21 cellular contexts compared by ENCODE assay signal in genomic region chr5:173408946-173409345, GRCh38.
"Had no signal": no experiment of that assay in that cellular context is flagged by ENCODE, and none has a peak within 500 bp of the region (broad histone marks: within the 10 kb centered on the region; RNA-seq: fewer than 3 reads in every experiment).

No MANE protein-coding gene starts in this region.

- H3K4me3 ChIP-seq: adrenal gland, breast epithelium, SK-N-MC had no signal

- H3K27ac ChIP-seq: adrenal gland, breast epithelium, SK-N-MC, WERI-Rb-1 had no signal

- H3K36me3 ChIP-seq: adrenal gland, breast epithelium, WERI-Rb-1 had no signal

- ATAC-seq: activated CD4-positive, alpha-beta T cell treated with anti-CD3 and anti-CD28 coated beads for 36 hours; activated T-cell treated with anti-CD3 and anti-CD28 coated beads, Interleukin-2, amount 50 U/mL, for 72 hours had no signal

- DNase-seq: activated CD4-positive, alpha-beta memory T cell treated with anti-CD3 and anti-CD28 coated beads, Interleukin-2, amount 10 ng/mL, durations not matched to agents 7 days and 5 days; activated CD4-positive, alpha-beta T cell treated with anti-CD3 and anti-CD28 coated beads for 36 hours; activated CD4-positive, alpha-beta T cell treated with anti-CD3 and anti-CD28 coated beads, Interleukin-2, amount 50 U/mL, for 1 hour; activated naive CD4-positive, alpha-beta T cell treated with anti-CD3 and anti-CD28 coated beads, Interleukin-2, amount 50 U/mL, for 16 hours; activated naive CD8-positive, alpha-beta T cell treated with anti-CD3 and anti-CD28 coated beads, Interleukin-2, amount 10 ng/mL, durations not matched to agents 7 days and 5 days; activated T-cell treated with anti-CD3 and anti-CD28 coated beads for 4 hours; activated T-cell treated with anti-CD3 and anti-CD28 coated beads, Interleukin-2, amount 50 U/mL, for 72 hours; adrenal gland; aorta; caudate nucleus; MM.1S; NCI-H1105 treated with DMSO at 0.1 percent for 48 hours; NCI-H146; NCI-H187 treated with DMSO at 0.1 percent for 48 hours; NCI-H2081 treated with DMSO at 0.1 percent for 48 hours; NK-92 treated with Interleukin-12 subunit alpha and Interleukin-12 subunit beta, amount 100 ng/mL, for 24 hours; OCI-M1; T-helper 1 cell; WERI-Rb-1 had no signal

- H3K9me3 ChIP-seq: adrenal gland, breast epithelium had no signal

- H3K27me3 ChIP-seq: breast epithelium had no signal

- H3K4me1 ChIP-seq: adrenal gland, breast epithelium had no signal
